Comparison of ENCODE assay signal across 11 cellular contexts in genomic region chr15:39578851-39579486, GRCh38. TPM values are rescaled to one million over a fixed set of nuclear protein-coding genes. Genes with fewer than 3 reads are reported as not detected.
A peak's percentile ranks its signal among the peaks of the same experiment; 100 is the strongest.
DNase-seq lines count a peak whose midpoint lies in the region; ATAC-seq, FAIRE-seq and TF ChIP-seq lines count a peak whose summit lies in the region.
"Had no signal": no experiment of that assay in that cellular context is flagged by ENCODE, and none has a peak within 500 bp of the region (broad histone marks: within the 10 kb centered on the region; RNA-seq: fewer than 3 reads in every experiment).

No MANE protein-coding gene starts in this region.

- in situ Hi-C loops in HAP-1 (cut with MboI; ENCODE audit: low sequenced_read_pairs) = loop anchor here (25.0 kb wide), 1 partner anchor 417 kb away; no protein-coding TSS in a partner anchor

- TF ChIP-seq CTCF in Calu3 (IDR thresholded peaks at IDR 0.05; ENCODE audit: unreplicated experiment) (no peak), WI38 (IDR thresholded peaks at IDR 0.05; ENCODE audit: low read depth, low read length) (no peak; the same call in 1 of the 2 replicates)

- peak overlapping the region in 1 of 2 donors; percentile 78 for H3K27ac ChIP-seq in small intestine (ENCODE audit: low read depth in 1 of 2, low read length in 1 of 2)

- peak overlapping the region; percentile 96 for H3K4me3 ChIP-seq in WI38 (ENCODE audit: low read depth, low read length)
- no peak overlapping the region for H3K4me3 ChIP-seq in HAP-1
- H3K4me3 ChIP-seq in small intestine (ENCODE audit: low read depth in 1 of 2, low read length in 2 of 2) = no peak overlapping the region

- peaks cover 9% of the 10 kb centered on the region for H3K4me1 Mint-ChIP-seq in Calu3 (ENCODE audit: low read depth, unreplicated experiment)

- peak overlapping the region; percentile 75 for H3K4me3 Mint-ChIP-seq in Calu3 (ENCODE audit: low read depth, unreplicated experiment)

- H3K9me3 Mint-ChIP-seq in Calu3 (ENCODE audit: low read depth, unreplicated experiment) = no peaks in the 10 kb centered on the region
- H3K9me3 Mint-ChIP-seq: activated T-helper 2 cell treated with anti-CD3 and anti-CD28 coated beads, Interferon-gamma antibody, Interleukin-2, Interleukin-4, amounts not matched to agents 10 μg/mL and 5 μg/mL and 100 μg/mL, durations not matched to agents 14 hours and 24 hours and 36 hours; IgD-negative memory B cell had no signal

- intact Hi-C loops in Calu3 (cut with micrococcal nuclease; ENCODE audit: unreplicated experiment) = no loop called here

- no peaks in the 10 kb centered on the region; the same call in 1 of the 2 replicates for H3K36me3 ChIP-seq in HAP-1 (replicated peaks)
- no peaks in the 10 kb centered on the region for H3K36me3 ChIP-seq in small intestine (ENCODE audit: control insufficient read depth in 2 of 2, insufficient read depth in 2 of 2, low read length in 2 of 2)

- H3K36me3 Mint-ChIP-seq in Calu3 (ENCODE audit: insufficient read depth, unreplicated experiment) = peaks cover 32% of the 10 kb centered on the region
- H3K36me3 Mint-ChIP-seq: IgD-negative memory B cell had no signal

- no TSS peak for BruUV-seq in Calu3 (replicated peaks; lab: Mats Ljungman, UMichigan)

- CTCF ChIA-PET in Calu3 (lab: Charles Lee) = interaction anchor here (0.8 to 2.6 kb wide), 5 partner anchors 131 to 407 kb away, joined by 3 to 37 read pairs (median 4); no protein-coding TSS in a partner anchor

- no peak for ATAC-seq in GM21529 (IDR thresholded peaks at IDR 0.05; ENCODE audit: unreplicated experiment)

- H3K27ac Mint-ChIP-seq in Calu3 (ENCODE audit: unreplicated experiment) = peak overlapping the region; percentile 94
- H3K27ac Mint-ChIP-seq: activated T-helper 2 cell treated with anti-CD3 and anti-CD28 coated beads, Interferon-gamma antibody, Interleukin-2, Interleukin-4, amounts not matched to agents 10 μg/mL and 5 μg/mL and 100 μg/mL, durations not matched to agents 14 hours and 24 hours and 36 hours had no signal

- peaks cover 3% of the 10 kb centered on the region for H3K27me3 ChIP-seq in HAP-1 (ENCODE audit: low read depth)
- no peaks in the 10 kb centered on the region for H3K27me3 ChIP-seq in small intestine (ENCODE audit: control insufficient read depth in 2 of 2, insufficient read depth in 2 of 2, low read length in 2 of 2)

- H3K9me3 ChIP-seq in HAP-1 (no peaks in the 10 kb centered on the region), small intestine (ENCODE audit: control insufficient read depth, low read depth) (no peaks in the 10 kb centered on the region)

- WGBS in small intestine, 3 donors = 67 to 77% (median 76%) methylated on average over 5 of the region's 5 CpGs

- no peaks in the 10 kb centered on the region for H3K27me3 Mint-ChIP-seq in Calu3 (ENCODE audit: unreplicated experiment)

- no peak for FAIRE-seq in small intestine (lab: Jason Lieb, UNC)

- H3K4me1 ChIP-seq in HAP-1 (peaks cover 4% of the 10 kb centered on the region; the same call in 1 of the 2 replicates), small intestine (ENCODE audit: control insufficient read depth in 2 of 2, insufficient read depth in 1 of 2, low read depth in 1 of 2, low read length in 1 of 2) (no peaks in the 10 kb centered on the region)

- DNase-seq in Calu3 (no peak), glomerular endothelial cell (ENCODE audit: extremely low read depth, low read depth, low spot score) (peak; percentile 31), pulmonary artery endothelial cell (ENCODE audit: low read depth, low spot score) (peak; percentile 66), HPDE6-E6E7 (ENCODE audit: extremely low spot score) (no peak), HAP-1 (ENCODE audit: low spot score in 2 of 2) (no peak), small intestine (no peak)
- DNase-seq: GF-D8 had no signal

RNA-seq across cellular contexts. Expression of gene THBS1, which starts 1.9 kb away (rescaled TPM):
- total RNA-seq in Calu3 (2022) = 81.2 and 199 TPM in 2 replicates
- total RNA-seq in glomerular endothelial cell = 2,289 and 4,309 TPM in 2 replicates
- 5,210 and 8,327 TPM in 2 replicates for total RNA-seq in pulmonary artery endothelial cell
- 10 to 100 TPM in 1 of 3 donors, 1 to 10 TPM in 2; 2.0 to 69.8 (median 3.5) TPM for polyA plus RNA-seq in small intestine

Comparison
In these comparisons a context has a peak if more than half of its experiments do, and no peak if none do; other contexts are left out.
1. DNase-seq: peak in glomerular endothelial cell (single experiment) and pulmonary artery endothelial cell (single experiment); none in Calu3 (single experiment), HPDE6-E6E7 (single experiment), HAP-1 (0 of 2) and small intestine (single experiment).
2. RNA of gene THBS1, which starts 1.9 kb away (total RNA-seq): 5,210 to 8,327 TPM in pulmonary artery endothelial cell and 2,289 to 4,309 TPM in glomerular endothelial cell; 81.2 to 199 TPM in Calu3; every median in the first group is over 10 times any median in the second.